In the genomic region with DNA sequence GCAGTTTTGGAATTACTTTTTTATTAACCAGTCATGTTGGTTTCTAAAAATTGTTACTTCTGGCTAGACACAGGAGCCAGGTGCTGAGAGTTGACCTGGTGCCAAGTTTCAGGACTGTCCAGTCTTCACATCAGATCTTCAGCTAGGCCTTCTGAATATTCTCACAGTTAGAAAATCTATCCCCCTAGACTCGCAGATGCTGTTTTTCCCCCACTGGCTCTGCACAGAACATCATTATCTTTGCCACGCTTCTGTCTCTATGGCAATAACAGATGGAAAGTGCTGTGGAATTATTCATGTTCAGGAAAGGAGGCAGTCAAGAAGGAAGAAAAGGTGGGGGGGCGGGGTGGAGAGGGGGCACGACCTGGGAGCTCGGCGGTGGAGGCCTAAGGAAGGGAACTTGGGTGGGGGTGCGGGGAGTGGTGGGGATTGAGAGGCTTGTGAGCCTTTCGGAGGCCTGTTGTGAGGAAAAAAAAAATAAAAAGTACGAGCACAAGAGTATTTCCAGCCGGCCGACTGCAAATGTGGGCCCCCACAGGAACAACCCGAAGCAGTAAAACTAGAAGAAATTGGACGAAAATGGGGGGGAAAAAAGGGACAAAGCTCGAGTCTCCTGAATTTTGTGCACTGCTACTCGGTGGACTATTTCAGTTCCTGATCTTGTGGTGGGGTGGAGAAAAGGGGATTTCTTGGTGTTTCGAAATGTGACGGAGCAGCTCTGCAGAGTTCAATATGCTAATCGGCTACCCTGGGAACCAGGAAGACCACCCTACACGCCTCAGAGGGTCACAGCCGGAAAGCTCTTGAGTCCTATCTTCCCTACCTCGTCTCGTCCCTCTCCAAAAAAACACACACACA, we compare ENCODE assay signal across 8 cellular contexts. TPM values are rescaled to one million over a fixed set of nuclear protein-coding genes. Genes with fewer than 3 reads are reported as not detected.
DNase-seq lines count a peak whose midpoint lies in the region; ATAC-seq, FAIRE-seq and TF ChIP-seq lines count a peak whose summit lies in the region.

No MANE protein-coding gene starts in this region.

- H3K27ac ChIP-seq in K562 (ENCODE audit: extremely low read depth, low read depth, low read length) (peak overlapping the region; percentile 91), small intestine (ENCODE audit: low read depth in 1 of 2, low read length in 1 of 2) (peak overlapping the region; percentile 77 to 99)

- H3K79me2 ChIP-seq in K562 (ENCODE audit: control insufficient read depth, insufficient read depth, low read length) = peaks cover 32% of the 10 kb centered on the region

- H4K20me1 ChIP-seq in K562 (replicated peaks; ENCODE audit: control insufficient read depth, insufficient read depth, low read length) = peaks cover 4% of the 10 kb centered on the region; the same call in 1 of the 2 replicates

- H3K36me3 ChIP-seq in K562 (ENCODE audit: control insufficient read depth, insufficient read depth, low read length) = peaks cover 14% of the 10 kb centered on the region
- no peaks in the 10 kb centered on the region for H3K36me3 ChIP-seq in small intestine (ENCODE audit: control insufficient read depth in 2 of 2, insufficient read depth in 2 of 2, low read length in 2 of 2)

- H3K4me1 ChIP-seq in K562 (replicated peaks in 1 of 2; ENCODE audit: control insufficient read depth in 2 of 2, insufficient read depth in 2 of 2, low read length in 2 of 2) (peaks cover 7 to 30% of the 10 kb centered on the region in 2 experiments), small intestine (ENCODE audit: control insufficient read depth in 2 of 2, insufficient read depth in 1 of 2, low read depth in 1 of 2, low read length in 1 of 2) (peaks cover 3 to 4% of the 10 kb centered on the region in 2 donors)

- DNase-seq in CD1c-positive myeloid dendritic cell (ENCODE audit: extremely low spot score) (peak; percentile 87), NCI-H82 treated with DMSO at 0.1 percent for 48 hours (lab: John Stamatoyannopoulos, UW; ENCODE audit: unreplicated experiment) (peak; percentile 70), K562 (ENCODE audit: extremely low read depth in 1 of 4, low spot score in 3 of 4) (peak; percentile 24 to 72 (median 33)), iris pigment epithelial cell (ENCODE audit: low read depth) (peak; percentile 68), small intestine (peak; percentile 23), GM10248 (ENCODE audit: extremely low spot score) (no peak)

- peak overlapping the region; percentile 70 to 80; a peak in 3 of 4 replicates for H3K9ac ChIP-seq in K562 (ENCODE audit: insufficient read depth in 1 of 2, low read depth in 2 of 2, low read length in 2 of 2)

- 5% methylated on average over 15 of the region's 22 CpGs for WGBS in K562 (ENCODE audit: insufficient coverage, low coverage, missing lambda C conversion rate)
- WGBS in small intestine, 3 donors = 7 to 17% (median 10%) methylated on average over 22 of the region's 22 CpGs

- FAIRE-seq in K562 (lab: Jason Lieb, UNC) (peak; percentile 71), small intestine (lab: Jason Lieb, UNC) (no peak)

- no peak for TF ChIP-seq RAD21 in K562 (CRISPR knock-in tag; conservative IDR thresholded peaks at IDR 0.05 in 1 of 2, IDR thresholded peaks at IDR 0.05 in 1 of 2)

- TF ChIP-seq EP300 in K562 (IDR thresholded peaks at IDR 0.05; ENCODE audit: low read length) = no peak

- H3K4me2 ChIP-seq in K562 (ENCODE audit: insufficient read depth, low read length) = peak overlapping the region; percentile 80

- TF ChIP-seq CTCF in K562 (IDR thresholded peaks at IDR 0.05 in 2 of 3, conservative IDR thresholded peaks at IDR 0.05 in 1 of 3; ENCODE audit: insufficient read depth in 2 of 3, low read depth in 1 of 3, low read length in 3 of 3) (no peak), GM10248 (IDR thresholded peaks at IDR 0.05; ENCODE audit: control extremely low read depth, extremely low read depth, low read depth, missing control alignments) (no peak)

- peak overlapping the region; percentile 84 for H2AFZ ChIP-seq in K562 (ENCODE audit: low read depth, low read length)

- CTCF ChIA-PET in K562 (lab: Yijun Ruan, JAX; ENCODE audit: low intra/inter-chr PET ratio) (no interaction called here), GM10248 (lab: Yijun Ruan, JAX) (interaction anchor here (1.2 to 1.9 kb wide), 7 partner anchors 17 to 456 kb away, joined by 3 to 5 read pairs (median 4); no protein-coding TSS in a partner anchor)

- POLR2A ChIA-PET in K562 (lab: Yijun Ruan, JAX) = interaction anchor here (0.6 to 1.6 kb wide), 6 partner anchors 20 to 514 kb away, joined by 3 to 7 read pairs (median 3); a partner anchor contains a TSS
- POLR2A ChIA-PET in GM10248 (lab: Yijun Ruan, JAX) = interaction anchor here (2.0 kb wide), 1 partner anchor 20 kb away, joined by 6 read pairs; no protein-coding TSS in a partner anchor

- ATAC-seq in GM19025 (IDR thresholded peaks at IDR 0.05; ENCODE audit: low read depth, unreplicated experiment) (peak; percentile 4), HG03196 (IDR thresholded peaks at IDR 0.05; ENCODE audit: unreplicated experiment) (peak; percentile 28), K562 (no peak)

- intact Hi-C loops in K562 (cut with micrococcal nuclease) = loop anchor here (10.0 kb wide), 1 partner anchor 171 kb away; a partner anchor contains a TSS

- peak overlapping the region; percentile 45 for H3K4me3 ChIP-seq in K562
- peak overlapping the region; percentile 92 to 98 for H3K4me3 ChIP-seq in small intestine (ENCODE audit: low read depth in 1 of 2, low read length in 2 of 2)

- H3K9me1 ChIP-seq in K562 (ENCODE audit: control insufficient read depth, insufficient read depth, low read length) = no peaks in the 10 kb centered on the region

- BruUV-seq in K562 (replicated peaks; lab: Mats Ljungman, UMichigan) = TSS peak; percentile 98

- no peak for TF ChIP-seq POLR2A in K562 (conservative IDR thresholded peaks at IDR 0.05)

- in situ Hi-C loops in K562 (cut with MboI) = no loop called here

- H3K27me3 ChIP-seq in K562 (ENCODE audit: control insufficient read depth in 2 of 2, insufficient read depth in 2 of 2, low read length in 2 of 2) = no peaks in the 10 kb centered on the region
- no peaks in the 10 kb centered on the region for H3K27me3 ChIP-seq in small intestine (ENCODE audit: control insufficient read depth in 2 of 2, insufficient read depth in 2 of 2, low read length in 2 of 2)

- H3K9me3 ChIP-seq in K562 (replicated peaks; ENCODE audit: control insufficient read depth, insufficient read depth, low read depth, low read length) (no peaks in the 10 kb centered on the region), small intestine (ENCODE audit: control insufficient read depth, low read depth) (no peaks in the 10 kb centered on the region)

TF ChIP-seq in K562, 482 proteins besides CTCF, POLR2A, EP300 and RAD21 (continues in another document):
- no peak for TF ChIP-seq ILK (tag; IDR thresholded peaks at IDR 0.05; ENCODE audit: borderline replicate concordance, low read depth)
- TF ChIP-seq TSC22D4 (tag; IDR thresholded peaks at IDR 0.05) = no peak
- TF ChIP-seq, protein P1, sequence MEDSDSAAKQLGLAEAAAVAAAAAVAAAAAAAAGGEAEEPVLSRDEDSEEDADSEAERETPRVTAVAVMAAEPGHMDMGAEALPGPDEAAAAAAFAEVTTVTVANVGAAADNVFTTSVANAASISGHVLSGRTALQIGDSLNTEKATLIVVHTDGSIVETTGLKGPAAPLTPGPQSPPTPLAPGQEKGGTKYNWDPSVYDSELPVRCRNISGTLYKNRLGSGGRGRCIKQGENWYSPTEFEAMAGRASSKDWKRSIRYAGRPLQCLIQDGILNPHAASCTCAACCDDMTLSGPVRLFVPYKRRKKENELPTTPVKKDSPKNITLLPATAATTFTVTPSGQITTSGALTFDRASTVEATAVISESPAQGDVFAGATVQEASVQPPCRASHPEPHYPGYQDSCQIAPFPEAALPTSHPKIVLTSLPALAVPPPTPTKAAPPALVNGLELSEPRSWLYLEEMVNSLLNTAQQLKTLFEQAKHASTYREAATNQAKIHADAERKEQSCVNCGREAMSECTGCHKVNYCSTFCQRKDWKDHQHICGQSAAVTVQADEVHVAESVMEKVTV (CRISPR knock-in tag; IDR thresholded peaks at IDR 0.05) = no peak
- TF ChIP-seq, protein P2, sequence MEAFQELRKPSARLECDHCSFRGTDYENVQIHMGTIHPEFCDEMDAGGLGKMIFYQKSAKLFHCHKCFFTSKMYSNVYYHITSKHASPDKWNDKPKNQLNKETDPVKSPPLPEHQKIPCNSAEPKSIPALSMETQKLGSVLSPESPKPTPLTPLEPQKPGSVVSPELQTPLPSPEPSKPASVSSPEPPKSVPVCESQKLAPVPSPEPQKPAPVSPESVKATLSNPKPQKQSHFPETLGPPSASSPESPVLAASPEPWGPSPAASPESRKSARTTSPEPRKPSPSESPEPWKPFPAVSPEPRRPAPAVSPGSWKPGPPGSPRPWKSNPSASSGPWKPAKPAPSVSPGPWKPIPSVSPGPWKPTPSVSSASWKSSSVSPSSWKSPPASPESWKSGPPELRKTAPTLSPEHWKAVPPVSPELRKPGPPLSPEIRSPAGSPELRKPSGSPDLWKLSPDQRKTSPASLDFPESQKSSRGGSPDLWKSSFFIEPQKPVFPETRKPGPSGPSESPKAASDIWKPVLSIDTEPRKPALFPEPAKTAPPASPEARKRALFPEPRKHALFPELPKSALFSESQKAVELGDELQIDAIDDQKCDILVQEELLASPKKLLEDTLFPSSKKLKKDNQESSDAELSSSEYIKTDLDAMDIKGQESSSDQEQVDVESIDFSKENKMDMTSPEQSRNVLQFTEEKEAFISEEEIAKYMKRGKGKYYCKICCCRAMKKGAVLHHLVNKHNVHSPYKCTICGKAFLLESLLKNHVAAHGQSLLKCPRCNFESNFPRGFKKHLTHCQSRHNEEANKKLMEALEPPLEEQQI (IDR thresholded peaks at IDR 0.05) = no peak
- TF ChIP-seq ZNF197 (CRISPR knock-in tag; IDR thresholded peaks at IDR 0.05; ENCODE audit: low read depth) = no peak

RNA-seq across cellular contexts. Expression of a gene that starts 1.5 kb away (rescaled TPM):
- 19.4 and 45.9 TPM in 2 replicates for total RNA-seq in K562 (2011; cell fraction: chromatin; rRNA removed; ENCODE audit: low replicate concordance)
- total RNA-seq in K562 (2011; cell fraction: nucleolus; rRNA removed) = 7.0 and 9.3 TPM in 2 replicates
- total RNA-seq in K562 (2011; cell fraction: nucleoplasm; rRNA removed) = 15.2 and 16.4 TPM in 2 replicates
- total RNA-seq in K562 (2014; rRNA removed) = 11.5 and 19.1 TPM in 2 replicates
- 16.2 and 20.0 TPM in 2 replicates for total RNA-seq in K562 (2014; rRNA removed; fragmentation: Illumina TruSeq; extraction: Trizol)
- 15.5 and 15.6 TPM in 2 replicates for total RNA-seq in K562 (2015; rRNA removed; fragmentation: Illumina TruSeq; extraction: Trizol)
- total RNA-seq in K562 (2021) = 14.1 and 14.3 TPM in 2 replicates
- polyA plus RNA-seq in K562 (2011; rRNA removed) = 5.7 and 6.7 TPM in 2 replicates
- 1.4 and 2.6 TPM in 2 replicates for polyA plus RNA-seq in K562 (2011; cell fraction: cytosol; rRNA removed)
- 4.0 and 4.2 TPM in 2 replicates for polyA plus RNA-seq in K562 (2011; cell fraction: nucleus; rRNA removed)
- polyA plus RNA-seq in K562 (2012) = 7.3 and 9.6 TPM in 2 replicates
- polyA plus RNA-seq in K562 (2014; fragmentation: Illumina TruSeq; extraction: Trizol) = 4.2 and 4.8 TPM in 2 replicates
- polyA plus RNA-seq in K562 (2014; fragmentation: Nextera tagmentation; extraction: Ambion mirVana) = 1 to 10 TPM; 4.4 to 9.7 TPM
- polyA plus RNA-seq in K562 (2014; rRNA removed) = 4.3 and 5.5 TPM in 2 replicates
- polyA minus RNA-seq in K562 (2011; rRNA and poly(A)+ RNA removed) = 30.7 and 32.7 TPM in 2 replicates
- 14.4 and 18.0 TPM in 2 replicates for polyA minus RNA-seq in K562 (2011; cell fraction: cytosol; rRNA and poly(A)+ RNA removed)
- polyA minus RNA-seq in K562 (2011; cell fraction: nucleus; rRNA and poly(A)+ RNA removed) = 5.0 and 8.0 TPM in 2 replicates
- polyA plus RNA-seq in small intestine = 10 to 100 TPM; 10.6 to 18.1 (median 15.1) TPM
